Comparison of ENCODE assay signal across 22 cellular contexts in genomic region chr5:7852542-7852941, GRCh38. TPM values are rescaled to one million over a fixed set of nuclear protein-coding genes. Genes with fewer than 3 reads are reported as not detected.
DNase-seq lines count a peak whose midpoint lies in the region; ATAC-seq and TF ChIP-seq lines count a peak whose summit lies in the region.
"Had no signal": no experiment of that assay in that cellular context is flagged by ENCODE, and none has a peak within 500 bp of the region (broad histone marks: within the 10 kb centered on the region; RNA-seq: fewer than 3 reads in every experiment).

No MANE protein-coding gene starts in this region.

- no peak overlapping the region for H3K4me3 ChIP-seq in uterus
- H3K4me3 ChIP-seq in WERI-Rb-1 (ENCODE audit: low read depth, low read length) = no peak overlapping the region
- H3K4me3 ChIP-seq: colonic mucosa, heart left ventricle, tibial nerve had no signal

- no peaks in the 10 kb centered on the region for H3K9me3 ChIP-seq in uterus
- no peaks in the 10 kb centered on the region for H3K9me3 ChIP-seq in WERI-Rb-1 (ENCODE audit: severe bottlenecking)
- H3K9me3 ChIP-seq: colonic mucosa, heart left ventricle, tibial nerve had no signal

- no peak for DNase-seq in left ventricle myocardium superior
- no peak for DNase-seq in cardiac septum (ENCODE audit: low spot score)
- DNase-seq in astrocyte of the hippocampus (ENCODE audit: low read depth, low spot score) = peak; percentile 24
- DNase-seq in myocyte (ENCODE audit: low read depth) = peak; percentile 8
- no peak for DNase-seq in uterus
- DNase-seq in DMS53 (lab: John Stamatoyannopoulos, UW) = no peak
- DNase-seq in WERI-Rb-1 = no peak
- DNase-seq: activated naive CD8-positive, alpha-beta T cell treated with anti-CD3 and anti-CD28 coated beads for 36 hours; colonic mucosa; GDM1; heart left ventricle; KG1; kidney; NCI-H1436 treated with DMSO at 0.1 percent for 48 hours; NCI-H510A; stimulated activated CD4-positive, alpha-beta T cell treated with anti-CD3 and anti-CD28 coated beads, Interleukin-4, amount 100 ng/mL, for 4 hours; SW 1271 had no signal

- H3K36me3 ChIP-seq in uterus (no peaks in the 10 kb centered on the region), WERI-Rb-1 (no peaks in the 10 kb centered on the region)
- H3K36me3 ChIP-seq: colonic mucosa, heart left ventricle had no signal

- peak; percentile 15 for ATAC-seq in left ventricle myocardium superior
- no peak for ATAC-seq in GM19035 (IDR thresholded peaks at IDR 0.05; ENCODE audit: unreplicated experiment)
- ATAC-seq: Panc1, WTC11 had no signal

- peaks cover 0 to 7% of the 10 kb centered on the region in 2 donors for H3K4me1 ChIP-seq in uterus

- H3K27ac ChIP-seq in uterus (peak overlapping the region; percentile 14 to 26), WERI-Rb-1 (no peak overlapping the region)
- H3K27ac ChIP-seq: colonic mucosa, heart left ventricle had no signal

- H3K27me3 ChIP-seq in uterus (no peaks in the 10 kb centered on the region), WERI-Rb-1 (ENCODE audit: insufficient read depth, low read depth, severe bottlenecking) (no peaks in the 10 kb centered on the region)

- TF ChIP-seq CTCF in uterus (IDR thresholded peaks at IDR 0.05) = no peak
- TF ChIP-seq CTCF in WERI-Rb-1 (IDR thresholded peaks at IDR 0.05; ENCODE audit: low read depth, low read length) = no peak

- intact Hi-C loops in left ventricle myocardium superior (cut with micrococcal nuclease) = no loop called here
- intact Hi-C loops in cardiac septum (cut with DNase I) = no loop called here
- intact Hi-C loops in uterus (cut with DNase I; ENCODE audit: low total_unique reads) = no loop called here

- no peak for TF ChIP-seq POLR2A in uterus (IDR thresholded peaks at IDR 0.05)

RNA-seq across cellular contexts. Expression of gene CFAP90, which starts 1.6 kb away (rescaled TPM):
- total RNA-seq in left ventricle myocardium superior (not detected), cardiac septum (not detected), myocyte (not detected in 2 replicates), uterus (1 to 10 TPM in 1 of 4 donors, under 1 TPM in 1, not detected in 2; 0.88 to 1.7 TPM)
- polyA plus RNA-seq in myocyte (2012) = not detected
- total RNA-seq: activated CD8-positive, alpha-beta memory T cell treated with anti-CD3 and anti-CD28 coated beads, Interleukin-2, amount 10 ng/mL, durations not matched to agents 7 days and 5 days; activated naive CD8-positive, alpha-beta T cell treated with anti-CD3 and anti-CD28 coated beads for 36 hours; colonic mucosa; heart left ventricle; tibial nerve had no signal
- polyA plus RNA-seq: heart left ventricle had no signal

RNA-seq across cellular contexts. Expression of gene FASTKD3, which starts 16.3 kb away (rescaled TPM):
- 5.6 TPM for total RNA-seq in left ventricle myocardium superior
- total RNA-seq in cardiac septum = 4.7 TPM
- 11.9 and 12.1 TPM in 2 replicates for total RNA-seq in myocyte
- polyA plus RNA-seq in myocyte (2012) = 4.2 TPM
- total RNA-seq in uterus = 10 to 100 TPM in 1 of 4 donors, 1 to 10 TPM in 3; 3.3 to 20.2 (median 8.7) TPM

RNA-seq across cellular contexts. Expression of gene MTRR, which starts 16.4 kb away (rescaled TPM):
- total RNA-seq in left ventricle myocardium superior = 30.0 TPM
- total RNA-seq in cardiac septum = 37.2 TPM
- 24.4 and 37.7 TPM in 2 replicates for total RNA-seq in myocyte
- 18.1 TPM for polyA plus RNA-seq in myocyte (2012)
- 10 to 100 TPM; 18.8 to 51.5 (median 33.2) TPM for total RNA-seq in uterus

Comparison
In these comparisons a context has a peak if more than half of its experiments do, and no peak if none do; other contexts are left out.
1. DNase-seq: peak in astrocyte of the hippocampus (single experiment) and myocyte (single experiment); none in left ventricle myocardium superior (single experiment), cardiac septum (single experiment), uterus (0 of 2), DMS53 (single experiment) and WERI-Rb-1 (single experiment).